Comparison of ENCODE assay signal across 8 cellular contexts in genomic region chr4:182925298-182925738, GRCh38. TPM values are rescaled to one million over a fixed set of nuclear protein-coding genes. Genes with fewer than 3 reads are reported as not detected.
DNase-seq lines count a peak whose midpoint lies in the region; TF ChIP-seq lines count a peak whose summit lies in the region.

No MANE protein-coding gene starts in this region.

- H2AFZ ChIP-seq in hepatocyte = no peak overlapping the region

- H3K4me1 ChIP-seq in SJSA1 (replicated peaks) = peaks cover 42% of the 10 kb centered on the region
- peaks cover 7% of the 10 kb centered on the region for H3K4me1 ChIP-seq in hepatocyte (ENCODE audit: insufficient read depth)
- no peaks in the 10 kb centered on the region for H3K4me1 ChIP-seq in suprapubic skin

- TF ChIP-seq CTCF in GM12865 (IDR thresholded peaks at IDR 0.05; ENCODE audit: insufficient read depth, low read depth, low read length, missing control alignments) (peak; percentile 65), hepatocyte (IDR thresholded peaks at IDR 0.05; ENCODE audit: poor library complexity) (peak; percentile 72), suprapubic skin (IDR thresholded peaks at IDR 0.05) (peak in 1 of 2 donors; percentile 16)

- no peaks in the 10 kb centered on the region for H3K9me2 ChIP-seq in hepatocyte (replicated peaks; ENCODE audit: insufficient read depth)

- H4K20me1 ChIP-seq in hepatocyte (ENCODE audit: insufficient read depth, poor library complexity, severe bottlenecking) = no peaks in the 10 kb centered on the region

- H3K27ac ChIP-seq in SJSA1 (no peak overlapping the region), hepatocyte (no peak overlapping the region), suprapubic skin (no peak overlapping the region)

- no peaks in the 10 kb centered on the region for H3K79me2 ChIP-seq in hepatocyte

- no peaks in the 10 kb centered on the region for H3K36me3 ChIP-seq in SJSA1
- H3K36me3 ChIP-seq in hepatocyte (replicated peaks; ENCODE audit: insufficient read depth, low read depth) = no peaks in the 10 kb centered on the region
- no peaks in the 10 kb centered on the region for H3K36me3 ChIP-seq in suprapubic skin

- TF ChIP-seq POLR2A in suprapubic skin (IDR thresholded peaks at IDR 0.05) = no peak

- DNase-seq in GM12865 (ENCODE audit: low read depth) (peak; percentile 89), H4 (ENCODE audit: low spot score) (peak; percentile 80), LHCN-M2 (ENCODE audit: low read depth) (peak; percentile 46), SJSA1 (ENCODE audit: low read depth in 1 of 2, low spot score in 2 of 2) (peak; percentile 66 to 80), hepatocyte (ENCODE audit: low spot score) (peak; percentile 84), suprapubic skin (ENCODE audit: low spot score in 2 of 2) (no peak)
- DNase-seq in activated naive CD4-positive, alpha-beta T cell treated with anti-CD3 and anti-CD28 coated beads, Interleukin-2, amount 50 U/mL, for 16 hours = peak; percentile 54
- DNase-seq in stimulated activated CD4-positive, alpha-beta T cell treated with anti-CD3 and anti-CD28 coated beads, Interleukin-1b, Interleukin-23, amount 100 ng/mL, for 1 hour (ENCODE audit: low read depth in 2 of 2) = peak; percentile 5 to 15

- H3K9me3 ChIP-seq in SJSA1 (replicated peaks) (no peaks in the 10 kb centered on the region), hepatocyte (ENCODE audit: low read depth) (no peaks in the 10 kb centered on the region), suprapubic skin (no peaks in the 10 kb centered on the region)

- H3K4me3 ChIP-seq in GM12865 (ENCODE audit: low read depth, low read length) (no peak overlapping the region), SJSA1 (no peak overlapping the region), hepatocyte (no peak overlapping the region), suprapubic skin (no peak overlapping the region)

- WGBS in hepatocyte (ENCODE audit: low lambda C conversion rate, missing lambda C conversion rate) = 36% methylated on average over 9 of the region's 9 CpGs
- 60% methylated on average over 9 of the region's 9 CpGs for WGBS in suprapubic skin

- H3K4me2 ChIP-seq in hepatocyte = no peak overlapping the region

- H3K27me3 ChIP-seq in SJSA1 (replicated peaks) = no peaks in the 10 kb centered on the region
- no peaks in the 10 kb centered on the region for H3K27me3 ChIP-seq in hepatocyte
- H3K27me3 ChIP-seq in suprapubic skin = peaks cover 3% of the 10 kb centered on the region

- no peak for TF ChIP-seq EP300 in suprapubic skin (IDR thresholded peaks at IDR 0.05)

RNA-seq across cellular contexts. Expression of gene DCTD, which starts 8.1 kb away (rescaled TPM):
- 116 and 126 TPM in 2 replicates for total RNA-seq in H4 (2014; rRNA removed; shearing (Covaris generic))
- total RNA-seq in LHCN-M2 (2014; rRNA removed) (109 and 127 TPM in 2 replicates), hepatocyte (86.0 and 92.6 TPM in 2 replicates), suprapubic skin (10 to 100 TPM; 32.7 to 40.7 (median 38.9) TPM)
- polyA plus RNA-seq in LHCN-M2 (2012) = 151 TPM
- total RNA-seq in SJSA1 (2014; rRNA removed; shearing (Covaris generic)) = 99.4 and 99.7 TPM in 2 replicates
- 92.4 and 94.8 TPM in 2 replicates for polyA plus RNA-seq in hepatocyte

Comparison
In these comparisons a context has a peak if more than half of its experiments do, and no peak if none do; other contexts are left out.
1. DNase-seq: peak in GM12865 (single experiment), H4 (single experiment), LHCN-M2 (single experiment), SJSA1 (2 of 2), activated naive CD4-positive, alpha-beta T cell treated with anti-CD3 and anti-CD28 coated beads, Interleukin-2, amount 50 U/mL, for 16 hours (single experiment), hepatocyte (single experiment) and stimulated activated CD4-positive, alpha-beta T cell treated with anti-CD3 and anti-CD28 coated beads, Interleukin-1b, Interleukin-23, amount 100 ng/mL, for 1 hour (2 of 2); none in suprapubic skin (0 of 2).